Comparison of ENCODE assay signal across 1 cellular context in the genomic region with DNA sequence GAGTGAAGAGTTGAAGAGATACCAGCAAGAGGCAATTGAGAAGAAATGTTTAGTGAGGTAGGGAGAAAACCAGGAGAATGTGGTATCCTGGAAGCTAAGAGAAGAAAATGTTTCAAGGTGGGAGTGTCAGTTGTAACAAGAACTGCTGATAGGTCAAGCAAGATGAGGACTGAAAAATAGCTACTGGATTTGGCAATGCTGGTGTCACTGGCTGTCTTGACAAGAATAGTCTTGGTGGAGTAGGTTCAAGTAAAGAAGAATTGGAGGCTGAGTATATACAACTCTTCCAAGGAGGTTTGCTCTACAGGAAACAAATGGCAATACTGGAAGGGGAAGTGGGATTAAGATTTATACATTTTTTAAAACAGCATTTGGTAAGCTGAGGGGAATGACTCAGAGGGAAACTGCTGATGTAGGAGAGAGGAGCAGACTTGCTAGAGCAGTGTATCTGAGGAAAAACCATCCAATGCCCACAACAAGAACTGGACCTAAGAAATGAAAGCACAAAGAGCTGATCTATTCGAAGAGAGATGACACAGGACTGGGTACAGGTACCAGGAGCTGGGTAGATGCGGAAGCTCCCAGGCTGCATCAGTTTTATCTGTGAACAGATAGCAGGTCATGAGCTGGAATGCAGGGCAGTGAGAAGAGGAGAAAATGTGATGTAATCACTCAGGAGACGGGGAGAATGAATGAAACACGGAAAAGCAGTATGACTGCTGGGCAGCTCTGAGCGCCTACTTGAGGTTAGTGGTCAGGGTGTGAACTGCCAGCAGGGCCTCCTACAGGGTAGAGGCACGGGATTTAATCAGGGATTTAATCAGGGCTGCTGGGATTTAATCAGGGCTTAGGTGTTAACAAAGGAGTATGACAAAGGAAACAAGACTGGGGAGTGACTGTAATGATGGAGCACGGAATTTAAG.
TF ChIP-seq lines count a peak whose summit lies in the region.

No MANE protein-coding gene starts in this region.

TF ChIP-seq in GM12878, 131 proteins besides CTCF, POLR2A, EP300 and RAD21:
- 0 out of 2 replicates have a peak, but pooled peaks have one; percentile 18 for TF ChIP-seq IRF4 (IDR thresholded peaks at IDR 0.05; ENCODE audit: low read depth, low read length)
- TF ChIP-seq SPI1 (IDR thresholded peaks at IDR 0.05; ENCODE audit: borderline replicate concordance, insufficient read depth, low read depth, low read length): peak; percentile 42; the same call in 1 of the 2 replicates
- TF ChIP-seq, protein P1, sequence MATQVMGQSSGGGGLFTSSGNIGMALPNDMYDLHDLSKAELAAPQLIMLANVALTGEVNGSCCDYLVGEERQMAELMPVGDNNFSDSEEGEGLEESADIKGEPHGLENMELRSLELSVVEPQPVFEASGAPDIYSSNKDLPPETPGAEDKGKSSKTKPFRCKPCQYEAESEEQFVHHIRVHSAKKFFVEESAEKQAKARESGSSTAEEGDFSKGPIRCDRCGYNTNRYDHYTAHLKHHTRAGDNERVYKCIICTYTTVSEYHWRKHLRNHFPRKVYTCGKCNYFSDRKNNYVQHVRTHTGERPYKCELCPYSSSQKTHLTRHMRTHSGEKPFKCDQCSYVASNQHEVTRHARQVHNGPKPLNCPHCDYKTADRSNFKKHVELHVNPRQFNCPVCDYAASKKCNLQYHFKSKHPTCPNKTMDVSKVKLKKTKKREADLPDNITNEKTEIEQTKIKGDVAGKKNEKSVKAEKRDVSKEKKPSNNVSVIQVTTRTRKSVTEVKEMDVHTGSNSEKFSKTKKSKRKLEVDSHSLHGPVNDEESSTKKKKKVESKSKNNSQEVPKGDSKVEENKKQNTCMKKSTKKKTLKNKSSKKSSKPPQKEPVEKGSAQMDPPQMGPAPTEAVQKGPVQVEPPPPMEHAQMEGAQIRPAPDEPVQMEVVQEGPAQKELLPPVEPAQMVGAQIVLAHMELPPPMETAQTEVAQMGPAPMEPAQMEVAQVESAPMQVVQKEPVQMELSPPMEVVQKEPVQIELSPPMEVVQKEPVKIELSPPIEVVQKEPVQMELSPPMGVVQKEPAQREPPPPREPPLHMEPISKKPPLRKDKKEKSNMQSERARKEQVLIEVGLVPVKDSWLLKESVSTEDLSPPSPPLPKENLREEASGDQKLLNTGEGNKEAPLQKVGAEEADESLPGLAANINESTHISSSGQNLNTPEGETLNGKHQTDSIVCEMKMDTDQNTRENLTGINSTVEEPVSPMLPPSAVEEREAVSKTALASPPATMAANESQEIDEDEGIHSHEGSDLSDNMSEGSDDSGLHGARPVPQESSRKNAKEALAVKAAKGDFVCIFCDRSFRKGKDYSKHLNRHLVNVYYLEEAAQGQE (IDR thresholded peaks at IDR 0.05; ENCODE audit: low read depth, low read length): no peak
- no peak for TF ChIP-seq MYC (IDR thresholded peaks at IDR 0.05; ENCODE audit: insufficient read depth, insufficient read length, insufficient replicate concordance, low read length, severe bottlenecking)
- no peak for TF ChIP-seq RUNX3 (IDR thresholded peaks at IDR 0.05; ENCODE audit: low read length)
- no peak for TF ChIP-seq RELA (IDR thresholded peaks at IDR 0.05; ENCODE audit: borderline replicate concordance, partially characterized antibody)
- TF ChIP-seq EZH2 (IDR thresholded peaks at IDR 0.05; ENCODE audit: borderline replicate concordance, control insufficient read depth, low read depth, low read length): no peak
- TF ChIP-seq EED (IDR thresholded peaks at IDR 0.05; ENCODE audit: low read depth): 0 out of 2 replicates have a peak, but pooled peaks have one; percentile 30
